38 cellular contexts compared by ENCODE assay signal in genomic region chr6:98877250-98877649, GRCh38. TPM values are rescaled to one million over a fixed set of nuclear protein-coding genes. Genes with fewer than 3 reads are reported as not detected.
"Had no signal": no experiment of that assay in that cellular context is flagged by ENCODE, and none has a peak within 500 bp of the region (broad histone marks: within the 10 kb centered on the region; RNA-seq: fewer than 3 reads in every experiment).

No MANE protein-coding gene starts in this region.

- DNase-seq: activated B cell treated with CpG ODN at 0.5 μM for 24 hours; activated CD4-positive, alpha-beta memory T cell treated with anti-CD3 and anti-CD28 coated beads for 36 hours; activated CD4-positive, alpha-beta T cell treated with anti-CD3 and anti-CD28 coated beads for 4 hours; activated CD4-positive, alpha-beta T cell treated with anti-CD3 and anti-CD28 coated beads, Interleukin-2, amount 50 U/mL, for 1 hour; activated CD4-positive, CD25-positive, alpha-beta regulatory T cell treated with anti-CD3 and anti-CD28 coated beads, Interleukin-2, amount 50 U/mL, for 72 hours; activated CD8-positive, alpha-beta memory T cell treated with anti-CD3 and anti-CD28 coated beads, Interleukin-2, amount 50 U/mL, for 4 hours; activated gamma-delta T cell treated with Interleukin-2 at 50 U/mL for 16 hours; activated naive CD4-positive, alpha-beta T cell treated with anti-CD3 and anti-CD28 coated beads for 36 hours; activated T-cell treated with anti-CD3 and anti-CD28 coated beads for 4 hours; activated T-cell treated with anti-CD3 and anti-CD28 coated beads, Interleukin-2, amount 50 U/mL, for 4 hours; amniotic stem cell; aorta; brain microvascular endothelial cell; NCI-H1092 treated with DMSO at 0.1 percent for 48 hours; NCI-H1417; NCI-H146; NCI-H187; NCI-H2029 treated with DMSO at 0.1 percent for 48 hours; NCI-H2107; NCI-H2171; NCI-H510A; NCI-H526; NCI-H748 treated with DMSO at 0.1 percent for 48 hours; NK-92 treated with Interleukin-12 subunit alpha and Interleukin-12 subunit beta, amount 100 ng/mL, for 24 hours; PC-3; Peyer's patch; RPMI8226; SHP77 treated with DMSO at 0.1 percent for 48 hours; SK-N-SH; T-helper 1 cell; T-helper 2 cell; T-helper 9 cell had no signal

- H3K9ac ChIP-seq: KMS-11, SK-N-SH had no signal

- H3K27me3 ChIP-seq: brain microvascular endothelial cell, cardiac muscle cell, Peyer's patch, SJSA1 had no signal

- H3K4me1 ChIP-seq: Peyer's patch, SJSA1 had no signal

- H3K9me3 ChIP-seq: Peyer's patch, SJSA1, SK-N-SH had no signal

- H3K27ac ChIP-seq: brain microvascular endothelial cell, cardiac muscle cell, KMS-11, Peyer's patch, SJSA1, VCaP had no signal

- H3K4me3 ChIP-seq: cardiac muscle cell, Peyer's patch, SJSA1 had no signal

- H3K36me3 ChIP-seq: brain microvascular endothelial cell, Peyer's patch, SJSA1 had no signal

- H3K4me2 ChIP-seq: KMS-11, SK-N-SH had no signal

RNA-seq across cellular contexts. Expression of gene POU3F2, which starts 42.9 kb away (rescaled TPM):
- total RNA-seq: activated B cell treated with CpG ODN at 0.5 μM for 24 hours; activated CD4-positive, alpha-beta memory T cell treated with anti-CD3 and anti-CD28 coated beads for 36 hours; activated naive CD4-positive, alpha-beta T cell treated with anti-CD3 and anti-CD28 coated beads for 36 hours; activated naive CD4-positive, alpha-beta T cell treated with anti-CD3 and anti-CD28 coated beads, Interleukin-2, amount 50 U/mL, for 72 hours; activated T-cell treated with anti-CD3 and anti-CD28 coated beads, Interleukin-2, amount 50 U/mL, for 4 hours; activated T-helper 1 cell treated with anti-CD3 and anti-CD28 coated beads, Interleukin-12 subunit alpha, Interleukin-12 subunit beta, Interleukin-2, Interleukin-4 antibody, amounts not matched to agents 30 ng/mL and 10 ng/mL and 1 ng/mL, durations not matched to agents 14 hours and 24 hours and 36 hours; aorta; Peyer's patch; SJSA1 had no signal
- polyA plus RNA-seq: aorta had no signal
